Comparison of ENCODE assay signal across 2 cellular contexts in the genomic region with DNA sequence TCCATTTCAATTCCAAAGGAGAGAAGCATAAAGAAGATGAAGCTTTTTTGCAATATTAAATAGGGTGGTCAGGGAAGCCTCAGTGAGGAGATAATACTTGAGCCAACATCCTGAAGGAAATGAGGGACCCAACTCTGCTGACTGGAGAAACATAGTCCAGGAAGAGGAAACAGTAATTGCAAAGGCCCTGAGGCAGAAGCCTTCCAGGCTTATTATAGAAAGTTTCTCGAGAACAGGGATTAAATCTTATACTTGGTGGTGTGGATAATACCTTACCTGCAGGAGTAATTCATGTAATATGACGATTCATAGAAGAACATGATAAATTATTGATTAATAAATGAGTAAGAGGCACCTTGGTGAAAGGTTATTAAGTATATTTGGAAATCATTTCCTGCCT.
TF ChIP-seq lines count a peak whose summit lies in the region.

No MANE protein-coding gene starts in this region.

TF ChIP-seq in SK-N-SH treated with all-trans-retinoic acid at 6 μM for 48 hours, 23 proteins besides CTCF, POLR2A, EP300 and RAD21 (continued from another document):
- TF ChIP-seq, protein P1, sequence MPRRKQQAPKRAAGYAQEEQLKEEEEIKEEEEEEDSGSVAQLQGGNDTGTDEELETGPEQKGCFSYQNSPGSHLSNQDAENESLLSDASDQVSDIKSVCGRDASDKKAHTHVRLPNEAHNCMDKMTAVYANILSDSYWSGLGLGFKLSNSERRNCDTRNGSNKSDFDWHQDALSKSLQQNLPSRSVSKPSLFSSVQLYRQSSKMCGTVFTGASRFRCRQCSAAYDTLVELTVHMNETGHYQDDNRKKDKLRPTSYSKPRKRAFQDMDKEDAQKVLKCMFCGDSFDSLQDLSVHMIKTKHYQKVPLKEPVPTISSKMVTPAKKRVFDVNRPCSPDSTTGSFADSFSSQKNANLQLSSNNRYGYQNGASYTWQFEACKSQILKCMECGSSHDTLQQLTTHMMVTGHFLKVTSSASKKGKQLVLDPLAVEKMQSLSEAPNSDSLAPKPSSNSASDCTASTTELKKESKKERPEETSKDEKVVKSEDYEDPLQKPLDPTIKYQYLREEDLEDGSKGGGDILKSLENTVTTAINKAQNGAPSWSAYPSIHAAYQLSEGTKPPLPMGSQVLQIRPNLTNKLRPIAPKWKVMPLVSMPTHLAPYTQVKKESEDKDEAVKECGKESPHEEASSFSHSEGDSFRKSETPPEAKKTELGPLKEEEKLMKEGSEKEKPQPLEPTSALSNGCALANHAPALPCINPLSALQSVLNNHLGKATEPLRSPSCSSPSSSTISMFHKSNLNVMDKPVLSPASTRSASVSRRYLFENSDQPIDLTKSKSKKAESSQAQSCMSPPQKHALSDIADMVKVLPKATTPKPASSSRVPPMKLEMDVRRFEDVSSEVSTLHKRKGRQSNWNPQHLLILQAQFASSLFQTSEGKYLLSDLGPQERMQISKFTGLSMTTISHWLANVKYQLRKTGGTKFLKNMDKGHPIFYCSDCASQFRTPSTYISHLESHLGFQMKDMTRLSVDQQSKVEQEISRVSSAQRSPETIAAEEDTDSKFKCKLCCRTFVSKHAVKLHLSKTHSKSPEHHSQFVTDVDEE (CRISPR knock-in tag; IDR thresholded peaks at IDR 0.05): no peak
- no peak for TF ChIP-seq ZFP3 (CRISPR knock-in tag; IDR thresholded peaks at IDR 0.05)
- TF ChIP-seq TCF4 (CRISPR knock-in tag; IDR thresholded peaks at IDR 0.05; ENCODE audit: borderline replicate concordance): no peak
- TF ChIP-seq TOX (CRISPR knock-in tag; IDR thresholded peaks at IDR 0.05; ENCODE audit: borderline replicate concordance): no peak
- no peak for TF ChIP-seq PPARA (CRISPR knock-in tag; IDR thresholded peaks at IDR 0.05; ENCODE audit: borderline replicate concordance)
- TF ChIP-seq ZNF8 (CRISPR knock-in tag; IDR thresholded peaks at IDR 0.05): no peak
- TF ChIP-seq, protein P2, sequence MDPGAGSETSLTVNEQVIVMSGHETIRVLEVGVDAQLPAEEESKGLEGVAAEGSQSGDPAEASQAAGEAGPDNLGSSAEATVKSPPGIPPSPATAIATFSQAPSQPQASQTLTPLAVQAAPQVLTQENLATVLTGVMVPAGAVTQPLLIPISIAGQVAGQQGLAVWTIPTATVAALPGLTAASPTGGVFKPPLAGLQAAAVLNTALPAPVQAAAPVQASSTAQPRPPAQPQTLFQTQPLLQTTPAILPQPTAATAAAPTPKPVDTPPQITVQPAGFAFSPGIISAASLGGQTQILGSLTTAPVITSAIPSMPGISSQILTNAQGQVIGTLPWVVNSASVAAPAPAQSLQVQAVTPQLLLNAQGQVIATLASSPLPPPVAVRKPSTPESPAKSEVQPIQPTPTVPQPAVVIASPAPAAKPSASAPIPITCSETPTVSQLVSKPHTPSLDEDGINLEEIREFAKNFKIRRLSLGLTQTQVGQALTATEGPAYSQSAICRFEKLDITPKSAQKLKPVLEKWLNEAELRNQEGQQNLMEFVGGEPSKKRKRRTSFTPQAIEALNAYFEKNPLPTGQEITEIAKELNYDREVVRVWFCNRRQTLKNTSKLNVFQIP (CRISPR knock-in tag; IDR thresholded peaks at IDR 0.05; ENCODE audit: borderline replicate concordance, low read depth): no peak

TF ChIP-seq in HCT116, 20 proteins besides CTCF, POLR2A, EP300 and RAD21 (continued from another document):
- TF ChIP-seq, protein P3, sequence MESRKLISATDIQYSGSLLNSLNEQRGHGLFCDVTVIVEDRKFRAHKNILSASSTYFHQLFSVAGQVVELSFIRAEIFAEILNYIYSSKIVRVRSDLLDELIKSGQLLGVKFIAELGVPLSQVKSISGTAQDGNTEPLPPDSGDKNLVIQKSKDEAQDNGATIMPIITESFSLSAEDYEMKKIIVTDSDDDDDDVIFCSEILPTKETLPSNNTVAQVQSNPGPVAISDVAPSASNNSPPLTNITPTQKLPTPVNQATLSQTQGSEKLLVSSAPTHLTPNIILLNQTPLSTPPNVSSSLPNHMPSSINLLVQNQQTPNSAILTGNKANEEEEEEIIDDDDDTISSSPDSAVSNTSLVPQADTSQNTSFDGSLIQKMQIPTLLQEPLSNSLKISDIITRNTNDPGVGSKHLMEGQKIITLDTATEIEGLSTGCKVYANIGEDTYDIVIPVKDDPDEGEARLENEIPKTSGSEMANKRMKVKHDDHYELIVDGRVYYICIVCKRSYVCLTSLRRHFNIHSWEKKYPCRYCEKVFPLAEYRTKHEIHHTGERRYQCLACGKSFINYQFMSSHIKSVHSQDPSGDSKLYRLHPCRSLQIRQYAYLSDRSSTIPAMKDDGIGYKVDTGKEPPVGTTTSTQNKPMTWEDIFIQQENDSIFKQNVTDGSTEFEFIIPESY (IDR thresholded peaks at IDR 0.05; ENCODE audit: extremely low read depth, insufficient replicate concordance, low read length): no peak
- no peak for TF ChIP-seq JUND (IDR thresholded peaks at IDR 0.05)
